In genomic region chr20:20992274-20992673, GRCh38 we compare ENCODE assay signal across 1 cellular context.
TF ChIP-seq lines count a peak whose summit lies in the region.

No MANE protein-coding gene starts in this region.

TF ChIP-seq in GM23338, 12 proteins besides CTCF, POLR2A, EP300 and RAD21 (continued from another document):
- TF ChIP-seq ZNF462 (CRISPR knock-in tag; IDR thresholded peaks at IDR 0.05): no peak
- no peak for TF ChIP-seq JUNB (IDR thresholded peaks at IDR 0.05; ENCODE audit: unreplicated experiment)
- TF ChIP-seq POLR2AphosphoS5 (IDR thresholded peaks at IDR 0.05; ENCODE audit: low read depth): no peak
- TF ChIP-seq ZNF114 (CRISPR knock-in tag; IDR thresholded peaks at IDR 0.05): no peak
TF ChIP-seq in GM23338: peak in this region for 0.
